Comparison of ENCODE assay signal across 8 cellular contexts in genomic region chr10:72318383-72319262, GRCh38. TPM values are rescaled to one million over a fixed set of nuclear protein-coding genes. Genes with fewer than 3 reads are reported as not detected.
DNase-seq lines count a peak whose midpoint lies in the region; ATAC-seq, FAIRE-seq and TF ChIP-seq lines count a peak whose summit lies in the region.

No MANE protein-coding gene starts in this region.

- H3K36me3 ChIP-seq in GM12878 (ENCODE audit: control insufficient read depth in 2 of 2, insufficient read depth in 2 of 2, low read length in 1 of 2) (no peaks in the 10 kb centered on the region), muscle layer of colon (ENCODE audit: insufficient read depth, low read length) (no peaks in the 10 kb centered on the region)

- no peaks in the 10 kb centered on the region for H3K27me3 ChIP-seq in GM12878 (replicated peaks in 1 of 2; ENCODE audit: control insufficient read depth in 2 of 2, insufficient read depth in 2 of 2, low read length in 1 of 2)
- H3K27me3 ChIP-seq in muscle layer of colon (ENCODE audit: control insufficient read depth in 1 of 2, insufficient read depth in 2 of 2, low read length in 2 of 2), result no peaks in the 10 kb centered on the region

- WGBS in GM12878 (ENCODE audit: insufficient coverage, insufficient replicate concordance, low lambda C conversion rate, missing lambda C conversion rate), result under 1% methylated on average over 11 of the region's 11 CpGs

- H3K4me3 ChIP-seq in AG04449 (ENCODE audit: low read depth, low read length), result peak overlapping the region; percentile 47
- H3K4me3 ChIP-seq in Jurkat, Clone E6-1 (ENCODE audit: low read length), result peak overlapping the region; percentile 51
- H3K4me3 ChIP-seq in GM12878, result peak overlapping the region; percentile 76
- H3K4me3 ChIP-seq in muscle layer of colon (ENCODE audit: low read depth in 1 of 2, low read length in 2 of 2), result peak overlapping the region in 1 of 2 donors; percentile 55

- no peak for TF ChIP-seq RAD21 in GM12878 (IDR thresholded peaks at IDR 0.05; ENCODE audit: insufficient read depth, low read depth, low read length)

- peaks cover 8% of the 10 kb centered on the region for H3K79me2 ChIP-seq in GM12878 (ENCODE audit: control insufficient read depth, insufficient read depth, low read length)

- in situ Hi-C loops in GM12878 (cut with MboI), result no loop called here

- TF ChIP-seq POLR2A in GM12878 (IDR thresholded peaks at IDR 0.05; ENCODE audit: low read depth, low read length), result no peak

- peak overlapping the region; percentile 94 for H3K4me2 ChIP-seq in GM12878 (ENCODE audit: control insufficient read depth, insufficient read depth)

- H4K20me1 ChIP-seq in GM12878 (ENCODE audit: control insufficient read depth, insufficient read depth), result no peaks in the 10 kb centered on the region

- H3K9me3 ChIP-seq in GM12878 (replicated peaks; ENCODE audit: control insufficient read depth, insufficient read depth, low read length), result no peaks in the 10 kb centered on the region
- H3K9me3 ChIP-seq in muscle layer of colon (ENCODE audit: low read length), result no peaks in the 10 kb centered on the region

- H3K27ac ChIP-seq in GM12878 (ENCODE audit: control insufficient read depth, insufficient read depth), result peak overlapping the region; percentile 89
- peak overlapping the region; percentile 79 for H3K27ac ChIP-seq in muscle layer of colon (ENCODE audit: low read depth, low read length)

- TF ChIP-seq CTCF in AG04449 (IDR thresholded peaks at IDR 0.05; ENCODE audit: insufficient read depth, low read length, missing control alignments) (no peak), GM12878 (IDR thresholded peaks at IDR 0.05 in 2 of 3, conservative IDR thresholded peaks at IDR 0.05 in 1 of 3; ENCODE audit: control insufficient read depth in 2 of 3, extremely low read depth in 1 of 3, insufficient read depth in 1 of 3, low read depth in 3 of 3, low read length in 3 of 3) (no peak)

- intact Hi-C loops in GM12878 (cut with micrococcal nuclease; ENCODE audit: unreplicated experiment) (loop anchor here (1.0 kb wide), 1 partner anchor 45 kb away; the partner anchor contains the start of gene DDIT4), posterior cingulate gyrus (cut with DNase I) (loop anchor here (5.0 kb wide), 1 partner anchor 41 kb away; no protein-coding TSS in a partner anchor)

- POLR2A ChIA-PET in AG04449 (lab: Yijun Ruan, JAX), result interaction anchor here (0.6 to 4.6 kb wide), 5 partner anchors 11 to 300 kb away, joined by 3 to 106 read pairs (median 3); partner anchors contain the start of gene DDIT4
- POLR2A ChIA-PET in GM12878 (lab: Charles Lee), result interaction anchor here (0.6 to 6.6 kb wide), 16 partner anchors 11 to 1027 kb away, joined by 3 to 120 read pairs (median 10); partner anchors contain the start of gene DDIT4
- POLR2A ChIA-PET in HEK293T (lab: Yijun Ruan, JAX), result interaction anchor here (0.8 to 22.3 kb wide), 7 partner anchors 10 to 59 kb away, joined by 3 to 517 read pairs (median 3); partner anchors contain the start of gene DDIT4

- ATAC-seq in GM12878 (no peak), HG03469 (IDR thresholded peaks at IDR 0.05; ENCODE audit: unreplicated experiment) (no peak)

- DNase-seq in AG04449 (ENCODE audit: low read depth, low spot score) (no peak), GM12878 (ENCODE audit: low read depth, low spot score) (no peak), cortex of kidney (lab: John Stamatoyannopoulos, UW) (no peak), HEK293T (ENCODE audit: extremely low spot score) (no peak), posterior cingulate gyrus (no peak)
- DNase-seq in Jurkat, Clone E6-1 (ENCODE audit: low read depth, low spot score), result no peak

- CTCF ChIA-PET in AG04449 (lab: Yijun Ruan, JAX), result interaction anchor here (0.7 to 1.3 kb wide), 4 partner anchors 9 to 422 kb away, joined by 3 to 4 read pairs (median 3); no protein-coding TSS in a partner anchor
- CTCF ChIA-PET in GM12878 (lab: Yijun Ruan, JAX), result interaction anchor here (1.0 to 7.4 kb wide), 13 partner anchors 11 to 270 kb away, joined by 3 to 59 read pairs (median 5); partner anchors contain the start of gene DDIT4
- CTCF ChIA-PET in HEK293T (lab: Yijun Ruan, JAX), result no interaction called here

- RAD21 ChIA-PET in GM12878 (lab: Charles Lee; ENCODE audit: unreplicated experiment), result interaction anchor here (0.8 to 8.4 kb wide), 13 partner anchors 10 to 269 kb away, joined by 3 to 137 read pairs (median 14); partner anchors contain the start of genes ANAPC16, ASCC1 and DDIT4

- no peak overlapping the region for H2AFZ ChIP-seq in GM12878 (ENCODE audit: control insufficient read depth, low read depth, low read length)

- H3K9ac ChIP-seq in GM12878 (ENCODE audit: control insufficient read depth, insufficient read depth, low read length) (peak overlapping the region; percentile 74), muscle layer of colon (ENCODE audit: low read length) (no peak overlapping the region)

- no peak for TF ChIP-seq EP300 in GM12878 (IDR thresholded peaks at IDR 0.05; ENCODE audit: borderline replicate concordance in 1 of 2, control insufficient read depth in 1 of 2, low read depth in 2 of 2, low read length in 2 of 2)

- H3K4me1 ChIP-seq in GM12878 (ENCODE audit: control insufficient read depth, insufficient read depth, low read length) (peaks cover 56% of the 10 kb centered on the region), muscle layer of colon (ENCODE audit: insufficient read depth, low read length) (peaks cover 41% of the 10 kb centered on the region)

- TSS peak; percentile 88 for BruUV-seq in GM12878 (replicated peaks; lab: Mats Ljungman, UMichigan)

- FAIRE-seq in GM12878 (lab: Jason Lieb, UNC), result peak; percentile 59

- SMC1A ChIA-PET in GM12878 (lab: Charles Lee; ENCODE audit: uncharacterized antibody, unreplicated experiment), result interaction anchor here (1.0 to 7.4 kb wide), 16 partner anchors 10 to 186 kb away, joined by 3 to 103 read pairs (median 7); partner anchors contain the start of genes ANAPC16, ASCC1 and DDIT4

TF ChIP-seq in GM12878, 131 proteins besides CTCF, POLR2A, EP300 and RAD21 (continues in another document):
- TF ChIP-seq HCFC1 (IDR thresholded peaks at IDR 0.05; ENCODE audit: low read length), result no peak

TF ChIP-seq in HEK293T, 16 proteins besides CTCF, POLR2A, EP300 and RAD21:
- TF ChIP-seq L3MBTL2 (conservative IDR thresholded peaks at IDR 0.05), result no peak
- TF ChIP-seq CTBP1 (IDR thresholded peaks at IDR 0.05; ENCODE audit: borderline replicate concordance), result no peak
- no peak for TF ChIP-seq ARNT (IDR thresholded peaks at IDR 0.05)
TF ChIP-seq in HEK293T: peak in this region for 0.

RNA-seq across cellular contexts. Expression of gene DNAJB12, which starts 36.1 kb away (rescaled TPM):
- polyA plus RNA-seq in Jurkat, Clone E6-1 (2012; ENCODE audit: insufficient read depth, insufficient read length), result 25.7 TPM
- total RNA-seq in GM12878 (2013; cell fraction: nucleolus; rRNA removed), result 25.8 and 26.5 TPM in 2 replicates
- 27.0 and 29.9 TPM in 2 replicates for total RNA-seq in GM12878 (2014; rRNA removed)
- total RNA-seq in GM12878 (2014; rRNA removed; fragmentation: Illumina TruSeq; extraction: Trizol), result 16.0 and 18.0 TPM in 2 replicates
- total RNA-seq in GM12878 (2021), result 26.9 and 27.7 TPM in 2 replicates
- polyA plus RNA-seq in GM12878 (2011; ENCODE audit: low read depth), result 8.5 TPM
- polyA plus RNA-seq in GM12878 (2011; rRNA removed), result 4.5 and 10.7 TPM in 2 replicates
- polyA plus RNA-seq in GM12878 (2011; cell fraction: cytosol; rRNA removed), result 13.3 and 15.1 TPM in 2 replicates
- 27.0 and 29.8 TPM in 2 replicates for polyA plus RNA-seq in GM12878 (2011; cell fraction: nucleus; rRNA removed)
- 13.1 and 16.0 TPM in 2 replicates for polyA plus RNA-seq in GM12878 (2012)
- polyA plus RNA-seq in GM12878 (2014; fragmentation: Illumina TruSeq; extraction: Trizol), result 11.1 and 19.3 TPM in 2 replicates
- 1 to 10 TPM; 4.6 to 7.6 TPM for polyA plus RNA-seq in GM12878 (2014; fragmentation: Nextera tagmentation; extraction: Ambion mirVana)
- 18.4 and 22.7 TPM in 2 replicates for polyA plus RNA-seq in GM12878 (2014; rRNA removed)
- polyA plus RNA-seq in GM12878 (2016; fragmentation: Nextera tagmentation; extraction: Ambion mirVana), result 10 to 100 TPM; 28.7 to 31.6 TPM
- 7.8 and 11.3 TPM in 2 replicates for polyA minus RNA-seq in GM12878 (2011; rRNA and poly(A)+ RNA removed)
- polyA minus RNA-seq in GM12878 (2011; cell fraction: cytosol; rRNA and poly(A)+ RNA removed), result 6.5 and 9.6 TPM in 2 replicates
- polyA minus RNA-seq in GM12878 (2011; cell fraction: nucleus; rRNA and poly(A)+ RNA removed), result 9.7 and 19.6 TPM in 2 replicates

RNA-seq across cellular contexts. Expression of gene DDIT4, which starts 44.9 kb away (rescaled TPM):
- polyA plus RNA-seq in Jurkat, Clone E6-1 (2012; ENCODE audit: insufficient read depth, insufficient read length), result 55.7 TPM
- 278 and 329 TPM in 2 replicates for total RNA-seq in GM12878 (2013; cell fraction: nucleolus; rRNA removed)
- total RNA-seq in GM12878 (2014; rRNA removed), result 227 and 228 TPM in 2 replicates
- total RNA-seq in GM12878 (2014; rRNA removed; fragmentation: Illumina TruSeq; extraction: Trizol), result 75.4 and 76.9 TPM in 2 replicates
- total RNA-seq in GM12878 (2021), result 192 and 210 TPM in 2 replicates
- 31.9 TPM for polyA plus RNA-seq in GM12878 (2011; ENCODE audit: low read depth)
- 181 and 277 TPM in 2 replicates for polyA plus RNA-seq in GM12878 (2011; rRNA removed)
- 307 and 319 TPM in 2 replicates for polyA plus RNA-seq in GM12878 (2011; cell fraction: cytosol; rRNA removed)
- 445 and 463 TPM in 2 replicates for polyA plus RNA-seq in GM12878 (2011; cell fraction: nucleus; rRNA removed)
- 108 and 193 TPM in 2 replicates for polyA plus RNA-seq in GM12878 (2012)
- polyA plus RNA-seq in GM12878 (2014; fragmentation: Illumina TruSeq; extraction: Trizol), result 35.2 and 44.5 TPM in 2 replicates
- polyA plus RNA-seq in GM12878 (2014; fragmentation: Nextera tagmentation; extraction: Ambion mirVana), result 1 to 10 TPM; 2.1 to 5.0 TPM
- polyA plus RNA-seq in GM12878 (2014; rRNA removed), result 174 and 190 TPM in 2 replicates
- polyA plus RNA-seq in GM12878 (2016; fragmentation: Nextera tagmentation; extraction: Ambion mirVana), result 100 to 1,000 TPM; 245 to 268 TPM
- 219 and 366 TPM in 2 replicates for polyA minus RNA-seq in GM12878 (2011; rRNA and poly(A)+ RNA removed)
- 187 and 217 TPM in 2 replicates for polyA minus RNA-seq in GM12878 (2011; cell fraction: cytosol; rRNA and poly(A)+ RNA removed)
- polyA minus RNA-seq in GM12878 (2011; cell fraction: nucleus; rRNA and poly(A)+ RNA removed), result 480 and 614 TPM in 2 replicates
